In genomic region chr16:14284930-14285541, GRCh38 we compare ENCODE assay signal across 8 cellular contexts.
DNase-seq lines count a peak whose midpoint lies in the region; ATAC-seq and TF ChIP-seq lines count a peak whose summit lies in the region.

No MANE protein-coding gene starts in this region.

- peak overlapping the region; percentile 84 for H3K4me3 Mint-ChIP-seq in stimulated activated naive CD8-positive, alpha-beta T cell treated with anti-CD3 and anti-CD28 coated beads, Interleukin-15, Interleukin-2, amounts not matched to agents 100 ng/mL and 50 ng/mL, for 24 hours

- H3K36me3 Mint-ChIP-seq in stimulated activated naive CD8-positive, alpha-beta T cell treated with anti-CD3 and anti-CD28 coated beads, Interleukin-15, Interleukin-2, amounts not matched to agents 100 ng/mL and 50 ng/mL, for 24 hours (ENCODE audit: low read depth) = peaks cover 4% of the 10 kb centered on the region

- peaks cover 14% of the 10 kb centered on the region for H3K4me1 ChIP-seq in body of pancreas

- H3K9me3 ChIP-seq in body of pancreas = peaks cover 0 to 9% (median 0%) of the 10 kb centered on the region in 3 donors

- ATAC-seq in GM18909 (IDR thresholded peaks at IDR 0.05; ENCODE audit: poor library complexity, unreplicated experiment) (peak; percentile 37), HG03097 (IDR thresholded peaks at IDR 0.05; ENCODE audit: low FRiP score, unreplicated experiment) (peak; percentile 27), body of pancreas (peak; percentile 63)

- H3K27ac ChIP-seq in body of pancreas = peak overlapping the region; percentile 68 to 82 (median 76)

- peaks cover 12% of the 10 kb centered on the region for H3K4me1 Mint-ChIP-seq in stimulated activated naive CD8-positive, alpha-beta T cell treated with anti-CD3 and anti-CD28 coated beads, Interleukin-15, Interleukin-2, amounts not matched to agents 100 ng/mL and 50 ng/mL, for 24 hours (ENCODE audit: low read depth)

- peak overlapping the region; percentile 26 for H3K27ac Mint-ChIP-seq in stimulated activated naive CD8-positive, alpha-beta T cell treated with anti-CD3 and anti-CD28 coated beads, Interleukin-15, Interleukin-2, amounts not matched to agents 100 ng/mL and 50 ng/mL, for 24 hours

- WGBS in body of pancreas, 2 donors = 0 to 1% methylated on average over 16 to 23 of the region's 23 CpGs

- H3K36me3 ChIP-seq in body of pancreas (replicated peaks in 1 of 2; ENCODE audit: insufficient read depth in 1 of 2, low read depth in 2 of 2) = no peaks in the 10 kb centered on the region

- H3K27me3 Mint-ChIP-seq in stimulated activated naive CD8-positive, alpha-beta T cell treated with anti-CD3 and anti-CD28 coated beads, Interleukin-15, Interleukin-2, amounts not matched to agents 100 ng/mL and 50 ng/mL, for 24 hours = no peaks in the 10 kb centered on the region

- peak in 1 of 3 donors; percentile 4 for TF ChIP-seq POLR2A in body of pancreas (IDR thresholded peaks at IDR 0.05)

- H3K4me3 ChIP-seq in body of pancreas = peak overlapping the region; percentile 42 to 80

- intact Hi-C loops in body of pancreas (cut with DNase I) = loop anchor here (5.0 kb wide), 1 partner anchor 363 kb away; the partner anchor contains the start of gene ERCC4

- H3K9me3 Mint-ChIP-seq in stimulated activated naive CD8-positive, alpha-beta T cell treated with anti-CD3 and anti-CD28 coated beads, Interleukin-15, Interleukin-2, amounts not matched to agents 100 ng/mL and 50 ng/mL, for 24 hours = peaks cover 10% of the 10 kb centered on the region

- peak; percentile 75 for DNase-seq in COR-L47 (lab: John Stamatoyannopoulos, UW)
- DNase-seq in NCI-H345 treated with DMSO at 0.1 percent for 48 hours (lab: John Stamatoyannopoulos, UW; ENCODE audit: unreplicated experiment) = peak; percentile 42
- peak in 3 of 4 donors; percentile 71 to 72 (median 72) for DNase-seq in body of pancreas
- peak; percentile 75 for DNase-seq in iris pigment epithelial cell (ENCODE audit: low read depth)
- no peak for DNase-seq in islet precursor cell

- TF ChIP-seq CTCF in body of pancreas (IDR thresholded peaks at IDR 0.05) = peak in 4 of 7 experiments; percentile 25 to 55 (median 44)

- H3K27me3 ChIP-seq in body of pancreas = no peaks in the 10 kb centered on the region
